ENCODE assay signal across 13 cellular contexts in genomic region chr5:139472410-139473030, GRCh38. TPM values are rescaled to one million over a fixed set of nuclear protein-coding genes. Genes with fewer than 3 reads are reported as not detected.
A peak's percentile ranks its signal among the peaks of the same experiment; 100 is the strongest.
DNase-seq lines count a peak whose midpoint lies in the region; ATAC-seq lines count a peak whose summit lies in the region.
"Had no signal": no experiment of that assay in that cellular context is flagged by ENCODE, and none has a peak within 500 bp of the region (broad histone marks: within the 10 kb centered on the region; RNA-seq: fewer than 3 reads in every experiment).

No MANE protein-coding gene starts in this region.

- H3K4me3 Mint-ChIP-seq in activated T-cell treated with anti-CD3 and anti-CD28 coated beads, Interleukin-2, amount 50 U/mL, for 4 hours: peak overlapping the region; percentile 65
- peak overlapping the region; percentile 81 for H3K4me3 Mint-ChIP-seq in activated CD4-positive, alpha-beta memory T cell treated with anti-CD3 and anti-CD28 coated beads for 36 hours

- no peaks in the 10 kb centered on the region for H3K27me3 ChIP-seq in iPS-15b (ENCODE audit: control insufficient read depth, insufficient read depth, low read length)
- no peaks in the 10 kb centered on the region for H3K27me3 ChIP-seq in stomach smooth muscle (ENCODE audit: control insufficient read depth in 1 of 2, insufficient read depth in 2 of 2, low read length in 2 of 2)
- H3K27me3 ChIP-seq: sigmoid colon had no signal

- H3K4me1 Mint-ChIP-seq in activated T-cell treated with anti-CD3 and anti-CD28 coated beads, Interleukin-2, amount 50 U/mL, for 4 hours (ENCODE audit: low read depth): peaks cover 80% of the 10 kb centered on the region
- H3K4me1 Mint-ChIP-seq in activated CD4-positive, alpha-beta memory T cell treated with anti-CD3 and anti-CD28 coated beads for 36 hours (ENCODE audit: low read depth): peaks cover 88% of the 10 kb centered on the region

- peak overlapping the region; percentile 93 for H3K27ac Mint-ChIP-seq in activated CD4-positive, alpha-beta memory T cell treated with anti-CD3 and anti-CD28 coated beads for 36 hours

- H3K9me3 ChIP-seq in iPS-15b (ENCODE audit: control insufficient read depth, insufficient read depth, low read length) (no peaks in the 10 kb centered on the region), stomach smooth muscle (ENCODE audit: control insufficient read depth in 2 of 2, low read length in 2 of 2) (no peaks in the 10 kb centered on the region)
- H3K9me3 ChIP-seq: sigmoid colon had no signal

- intact Hi-C loops in activated CD4-positive, alpha-beta memory T cell treated with anti-CD3 and anti-CD28 coated beads for 36 hours (cut with micrococcal nuclease): loop anchor here (1.0 to 5.0 kb wide), 4 partner anchors 9 to 58 kb away; no protein-coding TSS in a partner anchor
- intact Hi-C loops in head of caudate nucleus (cut with DNase I): no loop called here

- CTCF ChIA-PET in activated CD4-positive, alpha-beta memory T cell treated with anti-CD3 and anti-CD28 coated beads for 36 hours (lab: Charles Lee): interaction anchor here (1.4 to 2.0 kb wide), 3 partner anchors 25 to 40 kb away, joined by 3 to 10 read pairs (median 7); no protein-coding TSS in a partner anchor

- H3K27me3 Mint-ChIP-seq in activated T-cell treated with anti-CD3 and anti-CD28 coated beads, Interleukin-2, amount 50 U/mL, for 4 hours (ENCODE audit: low read depth): no peaks in the 10 kb centered on the region
- H3K27me3 Mint-ChIP-seq in activated CD4-positive, alpha-beta memory T cell treated with anti-CD3 and anti-CD28 coated beads for 36 hours: no peaks in the 10 kb centered on the region

- H3K4me3 ChIP-seq in iPS-15b (ENCODE audit: low read depth, low read length) (no peak overlapping the region), stomach smooth muscle (ENCODE audit: low read length in 2 of 2) (no peak overlapping the region)
- H3K4me3 ChIP-seq: sigmoid colon had no signal

- POLR2A ChIA-PET in activated CD4-positive, alpha-beta memory T cell treated with anti-CD3 and anti-CD28 coated beads for 36 hours (lab: Charles Lee): interaction anchor here (1.9 to 5.0 kb wide), 6 partner anchors 9 to 50 kb away, joined by 7 to 50 read pairs (median 14); partner anchors contain the start of genes DNAJC18 and STING1

- no peak for DNase-seq in activated T-cell treated with anti-CD3 and anti-CD28 coated beads, Interleukin-2, amount 50 U/mL, for 4 hours
- no peak for DNase-seq in activated T-cell treated with anti-CD3 and anti-CD28 coated beads, Interleukin-2, amount 50 U/mL, for 1 hour
- no peak for DNase-seq in activated CD4-positive, alpha-beta memory T cell treated with anti-CD3 and anti-CD28 coated beads for 36 hours
- no peak for DNase-seq in head of caudate nucleus
- no peak for DNase-seq in stimulated activated CD4-positive, alpha-beta T cell treated with anti-CD3 and anti-CD28 coated beads, Interleukin-4, amount 100 ng/mL, for 4 hours
- no peak for DNase-seq in islet precursor cell
- DNase-seq: NCI-H187 treated with DMSO at 0.1 percent for 48 hours, sigmoid colon, T1000 had no signal

- ATAC-seq in activated T-cell treated with anti-CD3 and anti-CD28 coated beads, Interleukin-2, amount 50 U/mL, for 4 hours: no peak

- H3K36me3 ChIP-seq in iPS-15b (ENCODE audit: control insufficient read depth, insufficient read depth, low read length) (no peaks in the 10 kb centered on the region), stomach smooth muscle (ENCODE audit: control insufficient read depth in 2 of 2, insufficient read depth in 2 of 2, low read length in 2 of 2) (peaks cover 0 to 3% of the 10 kb centered on the region in 2 donors)

- H3K9ac ChIP-seq in iPS-15b (ENCODE audit: low read depth, low read length) (peak overlapping the region; percentile 12), stomach smooth muscle (ENCODE audit: low read length in 2 of 2) (no peak overlapping the region)

- peak overlapping the region; percentile 11 for H3K27ac ChIP-seq in stomach smooth muscle (ENCODE audit: low read length)

- peaks cover 11% of the 10 kb centered on the region for H3K4me1 ChIP-seq in iPS-15b (ENCODE audit: control insufficient read depth, insufficient read depth, low read length)
- peaks cover 10% of the 10 kb centered on the region for H3K4me1 ChIP-seq in stomach smooth muscle (ENCODE audit: control insufficient read depth, insufficient read depth, low read length)
- H3K4me1 ChIP-seq: sigmoid colon had no signal

- H3K9me3 Mint-ChIP-seq in activated T-cell treated with anti-CD3 and anti-CD28 coated beads, Interleukin-2, amount 50 U/mL, for 4 hours: no peaks in the 10 kb centered on the region
- H3K9me3 Mint-ChIP-seq in activated CD4-positive, alpha-beta memory T cell treated with anti-CD3 and anti-CD28 coated beads for 36 hours: no peaks in the 10 kb centered on the region

- peaks cover 7% of the 10 kb centered on the region for H3K36me3 Mint-ChIP-seq in activated T-cell treated with anti-CD3 and anti-CD28 coated beads, Interleukin-2, amount 50 U/mL, for 4 hours (ENCODE audit: insufficient read depth)
- H3K36me3 Mint-ChIP-seq in activated CD4-positive, alpha-beta memory T cell treated with anti-CD3 and anti-CD28 coated beads for 36 hours: peaks cover 19% of the 10 kb centered on the region

RNA-seq across cellular contexts. Expression of gene SMIM33, which starts 1.7 kb away (rescaled TPM):
- under 1 TPM in 2 of 3 donors, not detected in 1; 0.21 to 0.30 TPM for total RNA-seq in activated T-cell treated with anti-CD3 and anti-CD28 coated beads, Interleukin-2, amount 50 U/mL, for 4 hours
- total RNA-seq in activated CD4-positive, alpha-beta memory T cell treated with anti-CD3 and anti-CD28 coated beads for 36 hours: 1 to 10 TPM; 1.5 TPM
- total RNA-seq: G401, HT1080, sigmoid colon had no signal

RNA-seq across cellular contexts. Expression of gene ECSCR, which starts 10.0 kb away (rescaled TPM):
- 1 to 10 TPM; 2.6 to 4.0 (median 2.9) TPM for total RNA-seq in activated T-cell treated with anti-CD3 and anti-CD28 coated beads, Interleukin-2, amount 50 U/mL, for 4 hours
- 1 to 10 TPM; 3.7 to 4.2 TPM for total RNA-seq in activated CD4-positive, alpha-beta memory T cell treated with anti-CD3 and anti-CD28 coated beads for 36 hours

RNA-seq across cellular contexts. Expression of gene STING1, which starts 10.0 kb away (rescaled TPM):
- 100 to 1,000 TPM; 139 to 261 (median 172) TPM for total RNA-seq in activated T-cell treated with anti-CD3 and anti-CD28 coated beads, Interleukin-2, amount 50 U/mL, for 4 hours
- total RNA-seq in activated CD4-positive, alpha-beta memory T cell treated with anti-CD3 and anti-CD28 coated beads for 36 hours: 100 to 1,000 TPM; 339 to 344 TPM

RNA-seq across cellular contexts. Expression of gene DNAJC18, which starts 33.2 kb away (rescaled TPM):
- total RNA-seq in activated T-cell treated with anti-CD3 and anti-CD28 coated beads, Interleukin-2, amount 50 U/mL, for 4 hours: 10 to 100 TPM; 22.7 to 32.8 (median 26.2) TPM
- 10 to 100 TPM; 54.1 to 56.0 TPM for total RNA-seq in activated CD4-positive, alpha-beta memory T cell treated with anti-CD3 and anti-CD28 coated beads for 36 hours
